Comparison of ENCODE assay signal across 9 cellular contexts in genomic region chr7:33774762-33775523, GRCh38.
DNase-seq lines count a peak whose midpoint lies in the region; ATAC-seq and TF ChIP-seq lines count a peak whose summit lies in the region.
"Had no signal": no experiment of that assay in that cellular context is flagged by ENCODE, and none has a peak within 500 bp of the region (broad histone marks: within the 10 kb centered on the region; RNA-seq: fewer than 3 reads in every experiment).

No MANE protein-coding gene starts in this region.

- no peak for TF ChIP-seq CTCF in fibroblast of lung (conservative IDR thresholded peaks at IDR 0.05 in 1 of 2, IDR thresholded peaks at IDR 0.05 in 1 of 2; ENCODE audit: low read depth in 1 of 2, low read length in 2 of 2)
- TF ChIP-seq CTCF in nephron (IDR thresholded peaks at IDR 0.05; ENCODE audit: unreplicated experiment in 3 of 3) = no peak

- peak overlapping the region; percentile 66 to 79 (median 67) for H3K27ac Mint-ChIP-seq in nephron
- no peak overlapping the region for H3K27ac Mint-ChIP-seq in activated T-cell treated with anti-CD3 and anti-CD28 coated beads, Interleukin-2, amount 50 U/mL, for 24 hours
- H3K27ac Mint-ChIP-seq: endodermal cell had no signal

- H3K79me2 ChIP-seq in fibroblast of lung (ENCODE audit: control insufficient read depth, insufficient read depth, low read length) = no peaks in the 10 kb centered on the region

- H3K9ac ChIP-seq in BLaER1 (no peak overlapping the region), fibroblast of lung (ENCODE audit: insufficient read depth, low read length) (no peak overlapping the region)

- no peaks in the 10 kb centered on the region for H3K9me3 ChIP-seq in BLaER1
- H3K9me3 ChIP-seq in fibroblast of lung (ENCODE audit: control insufficient read depth, insufficient read depth, low read depth, low read length) = no peaks in the 10 kb centered on the region

- H3K27me3 Mint-ChIP-seq in nephron (ENCODE audit: low read depth) = peaks cover 4% of the 10 kb centered on the region
- no peaks in the 10 kb centered on the region for H3K27me3 Mint-ChIP-seq in activated T-cell treated with anti-CD3 and anti-CD28 coated beads, Interleukin-2, amount 50 U/mL, for 24 hours

- H4K20me1 ChIP-seq in BLaER1 (no peaks in the 10 kb centered on the region), fibroblast of lung (ENCODE audit: control insufficient read depth, extremely low read depth, insufficient read depth, low read length) (no peaks in the 10 kb centered on the region)

- no peaks in the 10 kb centered on the region for H3K36me3 ChIP-seq in BLaER1
- H3K36me3 ChIP-seq in fibroblast of lung (ENCODE audit: control insufficient read depth, insufficient read depth, low read length) = no peaks in the 10 kb centered on the region

- ATAC-seq in HG03045 (IDR thresholded peaks at IDR 0.05; ENCODE audit: unreplicated experiment) = no peak

- H3K4me1 ChIP-seq in BLaER1 = peaks cover 25% of the 10 kb centered on the region
- H3K4me1 ChIP-seq in fibroblast of lung (ENCODE audit: control insufficient read depth, extremely low read depth, insufficient read depth, low read length) = no peaks in the 10 kb centered on the region

- H3K4me3 ChIP-seq in BLaER1 (no peak overlapping the region), fibroblast of lung (replicated peaks in 1 of 4; ENCODE audit: control extremely low read depth in 1 of 4, insufficient read depth in 1 of 4, low read depth in 3 of 4, low read length in 4 of 4) (no peak overlapping the region)

- no peak overlapping the region for H2AFZ ChIP-seq in fibroblast of lung (ENCODE audit: low read length)

- DNase-seq in NCI-H226 = peak; percentile 82
- peak; percentile 79 to 95 for DNase-seq in fibroblast of lung (ENCODE audit: low read depth in 2 of 2)
- no peak for DNase-seq in activated T-cell treated with anti-CD3 and anti-CD28 coated beads, Interleukin-2, amount 50 U/mL, for 24 hours
- no peak for DNase-seq in HT-29 (ENCODE audit: low spot score)
- DNase-seq in foreskin melanocyte = no peak
- DNase-seq: endodermal cell had no signal

- H3K27ac ChIP-seq in BLaER1 = no peak overlapping the region
- no peak overlapping the region for H3K27ac ChIP-seq in fibroblast of lung (ENCODE audit: insufficient read depth, low read length)

- H3K27me3 ChIP-seq in BLaER1 = no peaks in the 10 kb centered on the region
- H3K27me3 ChIP-seq in fibroblast of lung (ENCODE audit: control insufficient read depth, insufficient read depth, low read length) = no peaks in the 10 kb centered on the region

- H3K4me3 Mint-ChIP-seq in nephron = no peak overlapping the region
- H3K4me3 Mint-ChIP-seq in activated T-cell treated with anti-CD3 and anti-CD28 coated beads, Interleukin-2, amount 50 U/mL, for 24 hours = no peak overlapping the region
- H3K4me3 Mint-ChIP-seq: endodermal cell had no signal

- no peaks in the 10 kb centered on the region for H3K36me3 Mint-ChIP-seq in nephron (ENCODE audit: low read depth)
- H3K36me3 Mint-ChIP-seq in activated T-cell treated with anti-CD3 and anti-CD28 coated beads, Interleukin-2, amount 50 U/mL, for 24 hours (ENCODE audit: low read depth) = no peaks in the 10 kb centered on the region

- no peaks in the 10 kb centered on the region for H3K9me3 Mint-ChIP-seq in nephron
- no peaks in the 10 kb centered on the region for H3K9me3 Mint-ChIP-seq in activated T-cell treated with anti-CD3 and anti-CD28 coated beads, Interleukin-2, amount 50 U/mL, for 24 hours
- H3K9me3 Mint-ChIP-seq: endodermal cell had no signal

- peaks cover 32% of the 10 kb centered on the region for H3K4me1 Mint-ChIP-seq in nephron
- H3K4me1 Mint-ChIP-seq in activated T-cell treated with anti-CD3 and anti-CD28 coated beads, Interleukin-2, amount 50 U/mL, for 24 hours (ENCODE audit: low read depth) = peaks cover 14% of the 10 kb centered on the region

- H3K4me2 ChIP-seq in BLaER1 (peak overlapping the region; percentile 59), fibroblast of lung (ENCODE audit: extremely low read depth, insufficient read depth, low read length) (no peak overlapping the region)

Comparison
In these comparisons a context has a peak if more than half of its experiments do, and no peak if none do; other contexts are left out.
1. DNase-seq: peak in NCI-H226 (single experiment) and fibroblast of lung (2 of 2); none in activated T-cell treated with anti-CD3 and anti-CD28 coated beads, Interleukin-2, amount 50 U/mL, for 24 hours (single experiment), HT-29 (single experiment) and foreskin melanocyte (single experiment).